1 cellular context compared by ENCODE assay signal in genomic region chr7:24763303-24763901, GRCh38.
TF ChIP-seq lines count a peak whose summit lies in the region.

No MANE protein-coding gene starts in this region.

TF ChIP-seq in K562, 482 proteins besides CTCF, POLR2A, EP300 and RAD21 (continued from another document and continues in another):
- no peak for TF ChIP-seq ZNF175 (CRISPR knock-in tag; IDR thresholded peaks at IDR 0.05; ENCODE audit: low read depth)
- TF ChIP-seq KLF13 (tag; IDR thresholded peaks at IDR 0.05; ENCODE audit: borderline replicate concordance, low read depth) = no peak
- 0 out of 2 replicates have a peak, but pooled peaks have one; percentile 29 for TF ChIP-seq ZNF589 (CRISPR knock-in tag; IDR thresholded peaks at IDR 0.05; ENCODE audit: low read depth)
- no peak for TF ChIP-seq ZNF699 (CRISPR knock-in tag; IDR thresholded peaks at IDR 0.05; ENCODE audit: insufficient replicate concordance)
- TF ChIP-seq, protein P1, sequence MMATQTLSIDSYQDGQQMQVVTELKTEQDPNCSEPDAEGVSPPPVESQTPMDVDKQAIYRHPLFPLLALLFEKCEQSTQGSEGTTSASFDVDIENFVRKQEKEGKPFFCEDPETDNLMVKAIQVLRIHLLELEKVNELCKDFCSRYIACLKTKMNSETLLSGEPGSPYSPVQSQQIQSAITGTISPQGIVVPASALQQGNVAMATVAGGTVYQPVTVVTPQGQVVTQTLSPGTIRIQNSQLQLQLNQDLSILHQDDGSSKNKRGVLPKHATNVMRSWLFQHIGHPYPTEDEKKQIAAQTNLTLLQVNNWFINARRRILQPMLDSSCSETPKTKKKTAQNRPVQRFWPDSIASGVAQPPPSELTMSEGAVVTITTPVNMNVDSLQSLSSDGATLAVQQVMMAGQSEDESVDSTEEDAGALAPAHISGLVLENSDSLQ (IDR thresholded peaks at IDR 0.05) = peak; percentile 96
- no peak; the same call in 1 of the 2 replicates for TF ChIP-seq ZBED1 (IDR thresholded peaks at IDR 0.05)
- no peak for TF ChIP-seq SRSF9 (IDR thresholded peaks at IDR 0.05; ENCODE audit: borderline replicate concordance, low read depth, low read length)
- TF ChIP-seq PHF8 (IDR thresholded peaks at IDR 0.05; ENCODE audit: borderline replicate concordance, low read length) = no peak
- 0 out of 2 replicates have a peak, but pooled peaks have one; percentile 25 for TF ChIP-seq ZBTB9 (CRISPR knock-in tag; IDR thresholded peaks at IDR 0.05)
- TF ChIP-seq BRD9 (IDR thresholded peaks at IDR 0.05; ENCODE audit: low read depth, partially characterized antibody) = peak; percentile 70
- TF ChIP-seq NR0B1 (IDR thresholded peaks at IDR 0.05; ENCODE audit: partially characterized antibody) = no peak
- peak; percentile 27 to 39; a peak in 1 of 4 replicates for TF ChIP-seq FOXK2 (conservative IDR thresholded peaks at IDR 0.05 in 1 of 2, IDR thresholded peaks at IDR 0.05 in 1 of 2; ENCODE audit: low read depth in 2 of 2)
- TF ChIP-seq, protein P2, sequence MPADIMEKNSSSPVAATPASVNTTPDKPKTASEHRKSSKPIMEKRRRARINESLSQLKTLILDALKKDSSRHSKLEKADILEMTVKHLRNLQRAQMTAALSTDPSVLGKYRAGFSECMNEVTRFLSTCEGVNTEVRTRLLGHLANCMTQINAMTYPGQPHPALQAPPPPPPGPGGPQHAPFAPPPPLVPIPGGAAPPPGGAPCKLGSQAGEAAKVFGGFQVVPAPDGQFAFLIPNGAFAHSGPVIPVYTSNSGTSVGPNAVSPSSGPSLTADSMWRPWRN (IDR thresholded peaks at IDR 0.05; ENCODE audit: low read depth) = peak; percentile 91
- no peak for TF ChIP-seq RBM15 (IDR thresholded peaks at IDR 0.05; ENCODE audit: insufficient read depth, low read length)
- TF ChIP-seq, protein P3, sequence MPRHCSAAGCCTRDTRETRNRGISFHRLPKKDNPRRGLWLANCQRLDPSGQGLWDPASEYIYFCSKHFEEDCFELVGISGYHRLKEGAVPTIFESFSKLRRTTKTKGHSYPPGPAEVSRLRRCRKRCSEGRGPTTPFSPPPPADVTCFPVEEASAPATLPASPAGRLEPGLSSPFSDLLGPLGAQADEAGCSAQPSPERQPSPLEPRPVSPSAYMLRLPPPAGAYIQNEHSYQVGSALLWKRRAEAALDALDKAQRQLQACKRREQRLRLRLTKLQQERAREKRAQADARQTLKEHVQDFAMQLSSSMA (CRISPR knock-in tag; IDR thresholded peaks at IDR 0.05) = no peak
- TF ChIP-seq, protein P4, sequence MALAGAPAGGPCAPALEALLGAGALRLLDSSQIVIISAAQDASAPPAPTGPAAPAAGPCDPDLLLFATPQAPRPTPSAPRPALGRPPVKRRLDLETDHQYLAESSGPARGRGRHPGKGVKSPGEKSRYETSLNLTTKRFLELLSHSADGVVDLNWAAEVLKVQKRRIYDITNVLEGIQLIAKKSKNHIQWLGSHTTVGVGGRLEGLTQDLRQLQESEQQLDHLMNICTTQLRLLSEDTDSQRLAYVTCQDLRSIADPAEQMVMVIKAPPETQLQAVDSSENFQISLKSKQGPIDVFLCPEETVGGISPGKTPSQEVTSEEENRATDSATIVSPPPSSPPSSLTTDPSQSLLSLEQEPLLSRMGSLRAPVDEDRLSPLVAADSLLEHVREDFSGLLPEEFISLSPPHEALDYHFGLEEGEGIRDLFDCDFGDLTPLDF (CRISPR knock-in tag; IDR thresholded peaks at IDR 0.05) = no peak
- no peak for TF ChIP-seq PHB2 (IDR thresholded peaks at IDR 0.05; ENCODE audit: low read depth)
- TF ChIP-seq CBX1 (IDR thresholded peaks at IDR 0.05; ENCODE audit: low read depth) = no peak
- TF ChIP-seq NBN (IDR thresholded peaks at IDR 0.05; ENCODE audit: low read depth) = peak; percentile 53; the same call in 1 of the 2 replicates
- TF ChIP-seq ARID4B (CRISPR knock-in tag; IDR thresholded peaks at IDR 0.05) = no peak
- TF ChIP-seq CREB5 (CRISPR knock-in tag; IDR thresholded peaks at IDR 0.05) = no peak
- TF ChIP-seq KAT8 (IDR thresholded peaks at IDR 0.05; ENCODE audit: low read depth) = no peak
- no peak for TF ChIP-seq HDAC8 (tag; IDR thresholded peaks at IDR 0.05)
- TF ChIP-seq PHB (CRISPR knock-in tag; IDR thresholded peaks at IDR 0.05) = no peak
- 0 out of 2 replicates have a peak, but pooled peaks have one; percentile 23 for TF ChIP-seq NFRKB (IDR thresholded peaks at IDR 0.05; ENCODE audit: low read depth)
- no peak for TF ChIP-seq NR2C2 (CRISPR knock-in tag; IDR thresholded peaks at IDR 0.05)
- TF ChIP-seq NR2C2 (tag; IDR thresholded peaks at IDR 0.05) = no peak; the same call in 1 of the 2 replicates
- no peak for TF ChIP-seq ZBTB33 (CRISPR knock-in tag; IDR thresholded peaks at IDR 0.05)
- TF ChIP-seq MYC (IDR thresholded peaks at IDR 0.05; ENCODE audit: low read depth, low read length) = peak; percentile 87
- TF ChIP-seq MYC (CRISPR knock-in tag; IDR thresholded peaks at IDR 0.05; ENCODE audit: borderline replicate concordance, low read depth) = no peak
- TF ChIP-seq CREBBP (IDR thresholded peaks at IDR 0.05; ENCODE audit: low read depth, low read length) = no peak
- TF ChIP-seq, protein P5, sequence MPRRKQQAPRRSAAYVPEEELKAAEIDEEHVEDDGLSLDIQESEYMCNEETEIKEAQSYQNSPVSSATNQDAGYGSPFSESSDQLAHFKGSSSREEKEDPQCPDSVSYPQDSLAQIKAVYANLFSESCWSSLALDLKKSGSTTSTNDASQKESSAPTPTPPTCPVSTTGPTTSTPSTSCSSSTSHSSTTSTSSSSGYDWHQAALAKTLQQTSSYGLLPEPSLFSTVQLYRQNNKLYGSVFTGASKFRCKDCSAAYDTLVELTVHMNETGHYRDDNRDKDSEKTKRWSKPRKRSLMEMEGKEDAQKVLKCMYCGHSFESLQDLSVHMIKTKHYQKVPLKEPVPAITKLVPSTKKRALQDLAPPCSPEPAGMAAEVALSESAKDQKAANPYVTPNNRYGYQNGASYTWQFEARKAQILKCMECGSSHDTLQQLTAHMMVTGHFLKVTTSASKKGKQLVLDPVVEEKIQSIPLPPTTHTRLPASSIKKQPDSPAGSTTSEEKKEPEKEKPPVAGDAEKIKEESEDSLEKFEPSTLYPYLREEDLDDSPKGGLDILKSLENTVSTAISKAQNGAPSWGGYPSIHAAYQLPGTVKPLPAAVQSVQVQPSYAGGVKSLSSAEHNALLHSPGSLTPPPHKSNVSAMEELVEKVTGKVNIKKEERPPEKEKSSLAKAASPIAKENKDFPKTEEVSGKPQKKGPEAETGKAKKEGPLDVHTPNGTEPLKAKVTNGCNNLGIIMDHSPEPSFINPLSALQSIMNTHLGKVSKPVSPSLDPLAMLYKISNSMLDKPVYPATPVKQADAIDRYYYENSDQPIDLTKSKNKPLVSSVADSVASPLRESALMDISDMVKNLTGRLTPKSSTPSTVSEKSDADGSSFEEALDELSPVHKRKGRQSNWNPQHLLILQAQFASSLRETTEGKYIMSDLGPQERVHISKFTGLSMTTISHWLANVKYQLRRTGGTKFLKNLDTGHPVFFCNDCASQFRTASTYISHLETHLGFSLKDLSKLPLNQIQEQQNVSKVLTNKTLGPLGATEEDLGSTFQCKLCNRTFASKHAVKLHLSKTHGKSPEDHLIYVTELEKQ (CRISPR knock-in tag; IDR thresholded peaks at IDR 0.05) = 0 out of 2 replicates have a peak, but pooled peaks have one; percentile 15
- TF ChIP-seq, protein P6, sequence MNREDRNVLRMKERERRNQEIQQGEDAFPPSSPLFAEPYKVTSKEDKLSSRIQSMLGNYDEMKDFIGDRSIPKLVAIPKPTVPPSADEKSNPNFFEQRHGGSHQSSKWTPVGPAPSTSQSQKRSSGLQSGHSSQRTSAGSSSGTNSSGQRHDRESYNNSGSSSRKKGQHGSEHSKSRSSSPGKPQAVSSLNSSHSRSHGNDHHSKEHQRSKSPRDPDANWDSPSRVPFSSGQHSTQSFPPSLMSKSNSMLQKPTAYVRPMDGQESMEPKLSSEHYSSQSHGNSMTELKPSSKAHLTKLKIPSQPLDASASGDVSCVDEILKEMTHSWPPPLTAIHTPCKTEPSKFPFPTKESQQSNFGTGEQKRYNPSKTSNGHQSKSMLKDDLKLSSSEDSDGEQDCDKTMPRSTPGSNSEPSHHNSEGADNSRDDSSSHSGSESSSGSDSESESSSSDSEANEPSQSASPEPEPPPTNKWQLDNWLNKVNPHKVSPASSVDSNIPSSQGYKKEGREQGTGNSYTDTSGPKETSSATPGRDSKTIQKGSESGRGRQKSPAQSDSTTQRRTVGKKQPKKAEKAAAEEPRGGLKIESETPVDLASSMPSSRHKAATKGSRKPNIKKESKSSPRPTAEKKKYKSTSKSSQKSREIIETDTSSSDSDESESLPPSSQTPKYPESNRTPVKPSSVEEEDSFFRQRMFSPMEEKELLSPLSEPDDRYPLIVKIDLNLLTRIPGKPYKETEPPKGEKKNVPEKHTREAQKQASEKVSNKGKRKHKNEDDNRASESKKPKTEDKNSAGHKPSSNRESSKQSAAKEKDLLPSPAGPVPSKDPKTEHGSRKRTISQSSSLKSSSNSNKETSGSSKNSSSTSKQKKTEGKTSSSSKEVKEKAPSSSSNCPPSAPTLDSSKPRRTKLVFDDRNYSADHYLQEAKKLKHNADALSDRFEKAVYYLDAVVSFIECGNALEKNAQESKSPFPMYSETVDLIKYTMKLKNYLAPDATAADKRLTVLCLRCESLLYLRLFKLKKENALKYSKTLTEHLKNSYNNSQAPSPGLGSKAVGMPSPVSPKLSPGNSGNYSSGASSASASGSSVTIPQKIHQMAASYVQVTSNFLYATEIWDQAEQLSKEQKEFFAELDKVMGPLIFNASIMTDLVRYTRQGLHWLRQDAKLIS (CRISPR knock-in tag; IDR thresholded peaks at IDR 0.05) = no peak
- no peak for TF ChIP-seq NCOA2 (IDR thresholded peaks at IDR 0.05; ENCODE audit: partially characterized antibody in 2 of 2)
- TF ChIP-seq NR4A1 (CRISPR knock-in tag; IDR thresholded peaks at IDR 0.05) = no peak
- no peak for TF ChIP-seq NR4A1 (tag; IDR thresholded peaks at IDR 0.05)
- TF ChIP-seq ZNF445 (CRISPR knock-in tag; IDR thresholded peaks at IDR 0.05; ENCODE audit: low read depth) = no peak
- no peak for TF ChIP-seq SRSF7 (optimal IDR thresholded peaks at IDR 0.05; ENCODE audit: low read depth, low read length)
